9 cellular contexts compared by ENCODE assay signal in genomic region chr7:76372984-76373833, GRCh38. TPM values are rescaled to one million over a fixed set of nuclear protein-coding genes. Genes with fewer than 3 reads are reported as not detected.
DNase-seq lines count a peak whose midpoint lies in the region; ATAC-seq and TF ChIP-seq lines count a peak whose summit lies in the region.
"Had no signal": no experiment of that assay in that cellular context is flagged by ENCODE, and none has a peak within 500 bp of the region (broad histone marks: within the 10 kb centered on the region; RNA-seq: fewer than 3 reads in every experiment).

No MANE protein-coding gene starts in this region.

- H3K9me3 ChIP-seq in GM23248 (ENCODE audit: low read depth) (no peaks in the 10 kb centered on the region), SK-N-SH (no peaks in the 10 kb centered on the region), fibroblast of lung (ENCODE audit: control insufficient read depth, insufficient read depth, low read depth, low read length) (no peaks in the 10 kb centered on the region), psoas muscle (no peaks in the 10 kb centered on the region)

- H3K36me3 ChIP-seq in GM23248 (ENCODE audit: low read depth) (no peaks in the 10 kb centered on the region), SK-N-SH (replicated peaks in 1 of 2; ENCODE audit: control insufficient read depth in 1 of 2, insufficient read depth in 2 of 2, low read length in 1 of 2) (no peaks in the 10 kb centered on the region), fibroblast of lung (ENCODE audit: control insufficient read depth, insufficient read depth, low read length) (no peaks in the 10 kb centered on the region), psoas muscle (ENCODE audit: insufficient read depth in 1 of 2, low read depth in 1 of 2) (no peaks in the 10 kb centered on the region)

- WGBS in GM23248 (ENCODE audit: low coverage in 1 of 2, low lambda C conversion rate in 2 of 2, missing lambda C conversion rate in 2 of 2), 2 experiments, result 65% methylated on average over 9 of the region's 9 CpGs
- WGBS in SK-N-SH (ENCODE audit: low lambda C conversion rate), result 77% methylated on average over 9 of the region's 9 CpGs
- 81 to 85% (median 81%) methylated on average over 9 of the region's 9 CpGs for WGBS in psoas muscle, 3 donors

- in situ Hi-C loops in GM23248 (cut with MboI), result no loop called here

- no peak for TF ChIP-seq EP300 in SK-N-SH (IDR thresholded peaks at IDR 0.05; ENCODE audit: borderline replicate concordance in 1 of 2, low read depth in 1 of 2, low read length in 1 of 2)

- no peak for ATAC-seq in psoas muscle

- H3K4me3 ChIP-seq in GM23248 (no peak overlapping the region), SK-N-SH (ENCODE audit: low read depth in 2 of 2, low read length in 1 of 2) (no peak overlapping the region), fibroblast of lung (replicated peaks in 1 of 4; ENCODE audit: control extremely low read depth in 1 of 4, insufficient read depth in 1 of 4, low read depth in 3 of 4, low read length in 4 of 4) (no peak overlapping the region), retinal pigment epithelial cell (ENCODE audit: low read length) (no peak overlapping the region), psoas muscle (no peak overlapping the region)

- POLR2A ChIA-PET in SK-N-SH (lab: Yijun Ruan, JAX), result no interaction called here

- no peak for TF ChIP-seq RAD21 in SK-N-SH (IDR thresholded peaks at IDR 0.05; ENCODE audit: low read length)

- H4K20me1 ChIP-seq in GM23248 (ENCODE audit: insufficient read depth) (no peaks in the 10 kb centered on the region), SK-N-SH (ENCODE audit: insufficient read depth) (no peaks in the 10 kb centered on the region), fibroblast of lung (ENCODE audit: control insufficient read depth, extremely low read depth, insufficient read depth, low read length) (no peaks in the 10 kb centered on the region)

- H3K4me1 ChIP-seq in GM23248 (ENCODE audit: insufficient read depth), result peaks cover 7% of the 10 kb centered on the region; the same call in 1 of the 2 replicates
- peaks cover 0 to 16% of the 10 kb centered on the region in 2 experiments; a peak in 2 of 4 replicates for H3K4me1 ChIP-seq in SK-N-SH (ENCODE audit: control insufficient read depth in 1 of 2, insufficient read depth in 2 of 2, low read depth in 1 of 2, low read length in 1 of 2)
- H3K4me1 ChIP-seq in fibroblast of lung (ENCODE audit: control insufficient read depth, extremely low read depth, insufficient read depth, low read length), result no peaks in the 10 kb centered on the region
- H3K4me1 ChIP-seq in psoas muscle, result peaks cover 7% of the 10 kb centered on the region

- H3K79me2 ChIP-seq in GM23248 (ENCODE audit: insufficient read depth) (no peaks in the 10 kb centered on the region), SK-N-SH (ENCODE audit: insufficient read depth) (no peaks in the 10 kb centered on the region), fibroblast of lung (ENCODE audit: control insufficient read depth, insufficient read depth, low read length) (no peaks in the 10 kb centered on the region)

- H3K4me2 ChIP-seq in GM23248 (ENCODE audit: unreplicated experiment) (peak overlapping the region; percentile 37), SK-N-SH (peak overlapping the region; percentile 34), fibroblast of lung (ENCODE audit: extremely low read depth, insufficient read depth, low read length) (no peak overlapping the region)

- intact Hi-C loops in psoas muscle (cut with DNase I), result no loop called here

- TF ChIP-seq CTCF in SK-N-SH (IDR thresholded peaks at IDR 0.05) (no peak), fibroblast of lung (conservative IDR thresholded peaks at IDR 0.05 in 1 of 2, IDR thresholded peaks at IDR 0.05 in 1 of 2; ENCODE audit: low read depth in 1 of 2, low read length in 2 of 2) (no peak), retinal pigment epithelial cell (conservative IDR thresholded peaks at IDR 0.05; ENCODE audit: low read depth, low read length) (no peak), psoas muscle (IDR thresholded peaks at IDR 0.05) (no peak)

- DNase-seq in GM23248 (peak; percentile 90), SK-N-SH (no peak), fibroblast of lung (ENCODE audit: low read depth in 2 of 2) (peak; percentile 57 to 82), retinal pigment epithelial cell (ENCODE audit: low read depth) (peak; percentile 32), psoas muscle (no peak), NCI-H82 treated with DMSO at 0.1 percent for 48 hours (lab: John Stamatoyannopoulos, UW; ENCODE audit: unreplicated experiment) (no peak)
- DNase-seq in effector CD4-positive, alpha-beta T cell, result no peak
- DNase-seq: activated T-cell treated with anti-CD3 and anti-CD28 coated beads, Interleukin-2, amount 50 U/mL, for 1 hour; GOT3 had no signal

- no peaks in the 10 kb centered on the region for H3K27me3 ChIP-seq in GM23248 (replicated peaks; ENCODE audit: insufficient read depth)
- no peaks in the 10 kb centered on the region for H3K27me3 ChIP-seq in SK-N-SH (ENCODE audit: insufficient read depth)
- H3K27me3 ChIP-seq in fibroblast of lung (ENCODE audit: control insufficient read depth, insufficient read depth, low read length), result no peaks in the 10 kb centered on the region
- no peaks in the 10 kb centered on the region for H3K27me3 ChIP-seq in psoas muscle (ENCODE audit: insufficient read depth in 3 of 3, low read length in 2 of 3)

- CTCF ChIA-PET in SK-N-SH (lab: Yijun Ruan, JAX), result interaction anchor here (1.1 to 1.3 kb wide), 2 partner anchors 13 to 14 kb away, joined by 3 read pairs; no protein-coding TSS in a partner anchor

- H3K9ac ChIP-seq in GM23248, result peak overlapping the region; percentile 43; the same call in 1 of the 2 replicates
- peak overlapping the region; percentile 24; the same call in 1 of the 2 replicates for H3K9ac ChIP-seq in SK-N-SH
- H3K9ac ChIP-seq in fibroblast of lung (ENCODE audit: insufficient read depth, low read length), result no peak overlapping the region

- H3F3A ChIP-seq in GM23248 (ENCODE audit: insufficient read depth) (no peaks in the 10 kb centered on the region), SK-N-SH (replicated peaks; ENCODE audit: insufficient read depth) (peaks cover 7% of the 10 kb centered on the region)

- H3K9me2 ChIP-seq in GM23248 (ENCODE audit: insufficient read depth) (no peaks in the 10 kb centered on the region), SK-N-SH (no peaks in the 10 kb centered on the region)

- H3K27ac ChIP-seq in GM23248 (peak overlapping the region; percentile 33; the same call in 1 of the 2 replicates), SK-N-SH (ENCODE audit: low read depth in 2 of 2, low read length in 1 of 2) (peak overlapping the region in 1 of 2 experiments; percentile 57; a peak in 2 of 4 replicates), fibroblast of lung (ENCODE audit: insufficient read depth, low read length) (no peak overlapping the region), psoas muscle (no peak overlapping the region)

- H2AFZ ChIP-seq in GM23248 (peak overlapping the region; percentile 78), SK-N-SH (ENCODE audit: low read depth) (peak overlapping the region; percentile 67), fibroblast of lung (ENCODE audit: low read length) (no peak overlapping the region)

TF ChIP-seq in SK-N-SH, 30 proteins besides CTCF, POLR2A, EP300 and RAD21 (continues in another document):
- TF ChIP-seq POLR2AphosphoS5 (IDR thresholded peaks at IDR 0.05; ENCODE audit: low read depth, low read length), result no peak
- no peak for TF ChIP-seq SIN3A (IDR thresholded peaks at IDR 0.05; ENCODE audit: borderline replicate concordance, low read depth, low read length)
- peak; percentile 47; the same call in 1 of the 2 replicates for TF ChIP-seq FOSL2 (IDR thresholded peaks at IDR 0.05; ENCODE audit: borderline replicate concordance, low read depth)
- no peak for TF ChIP-seq EZH2phosphoT487 (IDR thresholded peaks at IDR 0.05; ENCODE audit: borderline replicate concordance, low read depth)
- TF ChIP-seq NFIC (IDR thresholded peaks at IDR 0.05; ENCODE audit: borderline replicate concordance), result no peak

RNA-seq across cellular contexts. Expression of gene YWHAG, which starts 14.4 kb away (rescaled TPM):
- 56.0 TPM in 2 replicates for total RNA-seq in GM23248 (2014; rRNA removed; shearing (Covaris generic))
- polyA plus RNA-seq in GM23248 (2016; fragmentation: Nextera tagmentation; extraction: Ambion mirVana) (28.1 and 28.4 TPM in 2 replicates), SK-N-SH (2012; rRNA removed) (60.4 and 78.0 TPM in 2 replicates), fibroblast of lung (80.4 and 85.7 TPM in 2 replicates), psoas muscle (100 to 1,000 TPM; 204 to 523 (median 213) TPM)
- 69.7 and 76.5 TPM in 2 replicates for polyA plus RNA-seq in SK-N-SH (2012; cell fraction: cytosol; rRNA removed)
- polyA plus RNA-seq in SK-N-SH (2012; cell fraction: nucleus; rRNA removed), result 49.2 and 56.0 TPM in 2 replicates
- total RNA-seq in fibroblast of lung (54.2 and 68.4 TPM in 2 replicates), psoas muscle (100 to 1,000 TPM; 342 to 421 (median 401) TPM)
- 130 and 136 TPM in 2 replicates for polyA plus RNA-seq in fibroblast of lung (2012)
- 46.5 and 52.8 TPM in 2 replicates for polyA minus RNA-seq in fibroblast of lung (ENCODE audit: low replicate concordance)

RNA-seq across cellular contexts. Expression of gene SSC4D, which starts 36.3 kb away (rescaled TPM):
- total RNA-seq in GM23248 (2014; rRNA removed; shearing (Covaris generic)), result 0.43 TPM in 1 of 2 replicates, not detected in the other
- polyA plus RNA-seq in GM23248 (2016; fragmentation: Nextera tagmentation; extraction: Ambion mirVana) (0.66 and 0.85 TPM in 2 replicates), SK-N-SH (2012; rRNA removed) (1.6 and 2.0 TPM in 2 replicates), fibroblast of lung (0.42 and 0.45 TPM in 2 replicates), psoas muscle (1 to 10 TPM; 1.3 to 3.3 (median 2.7) TPM)
- 0.75 and 1.3 TPM in 2 replicates for polyA plus RNA-seq in SK-N-SH (2012; cell fraction: cytosol; rRNA removed)
- 3.3 and 5.8 TPM in 2 replicates for polyA plus RNA-seq in SK-N-SH (2012; cell fraction: nucleus; rRNA removed)
- total RNA-seq in fibroblast of lung (0.33 and 0.51 TPM in 2 replicates), psoas muscle (1 to 10 TPM in 1 of 4 donors, under 1 TPM in 3; 0.79 to 1.0 (median 0.86) TPM)
- polyA plus RNA-seq in fibroblast of lung (2012), result 0.26 and 0.54 TPM in 2 replicates
- 0.43 TPM in 1 of 2 replicates, not detected in the other for polyA minus RNA-seq in fibroblast of lung (ENCODE audit: low replicate concordance)

RNA-seq across cellular contexts. Expression of gene ZP3, which starts 51.5 kb away (rescaled TPM):
- 4.5 and 5.3 TPM in 2 replicates for total RNA-seq in GM23248 (2014; rRNA removed; shearing (Covaris generic))
- polyA plus RNA-seq in GM23248 (2016; fragmentation: Nextera tagmentation; extraction: Ambion mirVana) (4.9 and 5.6 TPM in 2 replicates), SK-N-SH (2012; rRNA removed) (4.5 and 5.4 TPM in 2 replicates), fibroblast of lung (1.4 TPM in 2 replicates), psoas muscle (under 1 TPM; 0.23 to 0.52 (median 0.32) TPM)
- polyA plus RNA-seq in SK-N-SH (2012; cell fraction: cytosol; rRNA removed), result 3.1 and 3.9 TPM in 2 replicates
- 8.3 and 11.1 TPM in 2 replicates for polyA plus RNA-seq in SK-N-SH (2012; cell fraction: nucleus; rRNA removed)
- total RNA-seq in fibroblast of lung (2.6 TPM in 2 replicates), psoas muscle (10 to 100 TPM in 1 of 4 donors, 1 to 10 TPM in 1, under 1 TPM in 1, not detected in 1; 0.96 to 12.3 (median 4.0) TPM)
- polyA plus RNA-seq in fibroblast of lung (2012), result 1.7 and 7.3 TPM in 2 replicates
- 8.7 and 15.3 TPM in 2 replicates for polyA minus RNA-seq in fibroblast of lung (ENCODE audit: low replicate concordance)

Comparison
In these comparisons a context has a peak if more than half of its experiments do, and no peak if none do; other contexts are left out.
1. DNase-seq: peak in GM23248 (single experiment), fibroblast of lung (2 of 2) and retinal pigment epithelial cell (single experiment); none in SK-N-SH (single experiment), psoas muscle (0 of 2), effector CD4-positive, alpha-beta T cell (single experiment) and NCI-H82 treated with DMSO at 0.1 percent for 48 hours (single experiment).